ENCODE assay signal across 8 cellular contexts in the genomic region with DNA sequence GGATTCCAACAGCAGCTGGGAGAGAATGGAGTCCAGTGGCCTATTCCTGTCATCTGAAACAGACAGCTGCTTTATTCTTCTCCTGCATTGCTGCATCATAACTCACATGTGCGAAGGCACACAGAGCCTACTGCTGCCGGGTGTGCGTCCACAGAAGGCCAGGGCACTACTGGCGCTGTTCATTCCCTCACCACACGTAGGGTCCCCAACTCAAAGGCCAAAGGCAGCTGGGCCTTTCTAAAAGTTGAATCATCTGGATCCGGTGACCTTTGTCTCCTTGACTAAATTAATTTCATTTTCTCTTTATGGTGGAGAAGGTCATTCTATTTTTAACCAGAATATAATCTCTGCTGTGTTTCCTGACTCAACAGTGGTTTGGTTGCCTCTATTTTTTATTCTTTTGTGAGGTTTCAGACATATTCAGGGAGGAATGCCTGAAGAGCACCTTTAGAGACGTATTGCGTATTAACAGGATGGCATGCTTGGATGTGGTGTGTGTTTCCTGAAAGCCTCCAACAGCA. TPM values are rescaled to one million over a fixed set of nuclear protein-coding genes. Genes with fewer than 3 reads are reported as not detected.
DNase-seq lines count a peak whose midpoint lies in the region; ATAC-seq and TF ChIP-seq lines count a peak whose summit lies in the region.
"Had no signal": no experiment of that assay in that cellular context is flagged by ENCODE, and none has a peak within 500 bp of the region (broad histone marks: within the 10 kb centered on the region; RNA-seq: fewer than 3 reads in every experiment).

No MANE protein-coding gene starts in this region.

- H3K27ac Mint-ChIP-seq in CD4-positive, alpha-beta T cell, result no peak overlapping the region
- peak overlapping the region; percentile 96 for H3K27ac Mint-ChIP-seq in activated CD4-positive, alpha-beta memory T cell treated with anti-CD3 and anti-CD28 coated beads for 36 hours
- no peak overlapping the region for H3K27ac Mint-ChIP-seq in chondrocyte (ENCODE audit: unreplicated experiment)

- WGBS in right lobe of liver (ENCODE audit: insufficient coverage, low coverage, low lambda C conversion rate, missing lambda C conversion rate), result 61% methylated on average over 7 of the region's 8 CpGs

- peak overlapping the region; percentile 27 for H3K4me3 Mint-ChIP-seq in CD4-positive, alpha-beta T cell
- H3K4me3 Mint-ChIP-seq in activated CD4-positive, alpha-beta memory T cell treated with anti-CD3 and anti-CD28 coated beads for 36 hours, result peak overlapping the region; percentile 61
- no peak overlapping the region for H3K4me3 Mint-ChIP-seq in chondrocyte (ENCODE audit: unreplicated experiment)

- CTCF ChIA-PET in CD4-positive, alpha-beta T cell (lab: Charles Lee), result interaction anchor here (1.3 to 1.6 kb wide), 2 partner anchors 8 to 103 kb away, joined by 4 read pairs; no protein-coding TSS in a partner anchor
- CTCF ChIA-PET in activated CD4-positive, alpha-beta memory T cell treated with anti-CD3 and anti-CD28 coated beads for 36 hours (lab: Charles Lee), result interaction anchor here (0.9 to 13.6 kb wide), 10 partner anchors 8 to 179 kb away, joined by 3 to 443 read pairs (median 4); a partner anchor contains a TSS

- intact Hi-C loops in CD4-positive, alpha-beta T cell (cut with DNase I, micrococcal nuclease), result no loop called here
- intact Hi-C loops in activated CD4-positive, alpha-beta memory T cell treated with anti-CD3 and anti-CD28 coated beads for 36 hours (cut with micrococcal nuclease), result loop anchor here (1.0 to 2.0 kb wide), 10 partner anchors 10 to 223 kb away; a partner anchor contains a TSS
- intact Hi-C loops in right lobe of liver (cut with DNase I), result no loop called here

- no peaks in the 10 kb centered on the region for H3K27me3 ChIP-seq in CD4-positive, alpha-beta T cell (ENCODE audit: control insufficient read depth, insufficient read depth, low read length)
- no peaks in the 10 kb centered on the region for H3K27me3 ChIP-seq in right lobe of liver

- H3K4me1 Mint-ChIP-seq in CD4-positive, alpha-beta T cell (ENCODE audit: low read depth), result peaks cover 23% of the 10 kb centered on the region
- H3K4me1 Mint-ChIP-seq in activated CD4-positive, alpha-beta memory T cell treated with anti-CD3 and anti-CD28 coated beads for 36 hours (ENCODE audit: low read depth), result peaks cover 52% of the 10 kb centered on the region
- peaks cover 8% of the 10 kb centered on the region for H3K4me1 Mint-ChIP-seq in chondrocyte (ENCODE audit: low read depth)

- no peaks in the 10 kb centered on the region for H3K36me3 ChIP-seq in right lobe of liver

- peaks cover 21% of the 10 kb centered on the region for H3K36me3 Mint-ChIP-seq in CD4-positive, alpha-beta T cell (ENCODE audit: low read depth)
- peaks cover 46% of the 10 kb centered on the region for H3K36me3 Mint-ChIP-seq in activated CD4-positive, alpha-beta memory T cell treated with anti-CD3 and anti-CD28 coated beads for 36 hours
- H3K36me3 Mint-ChIP-seq in chondrocyte (ENCODE audit: low read depth), result peaks cover 14% of the 10 kb centered on the region

- H3K4me3 ChIP-seq in right lobe of liver, result no peak overlapping the region

- no peak overlapping the region for H3K27ac ChIP-seq in CD4-positive, alpha-beta T cell (ENCODE audit: low read depth, low read length)
- no peak overlapping the region for H3K27ac ChIP-seq in right lobe of liver

- DNase-seq in CD4-positive, alpha-beta T cell, result no peak
- DNase-seq in activated CD4-positive, alpha-beta memory T cell treated with anti-CD3 and anti-CD28 coated beads for 36 hours, result peak; percentile 31
- DNase-seq in right lobe of liver (peak in 1 of 3 donors; percentile 19), chondrocyte (ENCODE audit: low spot score) (no peak), NCI-H187 (lab: John Stamatoyannopoulos, UW) (no peak), NCI-H146 treated with DMSO at 0.1 percent for 48 hours (lab: John Stamatoyannopoulos, UW; ENCODE audit: unreplicated experiment) (no peak)
- DNase-seq: NCI-H2029 treated with DMSO at 0.1 percent for 48 hours, T1000 had no signal

- POLR2A ChIA-PET in CD4-positive, alpha-beta T cell (lab: Charles Lee), result interaction anchor here (0.7 to 1.7 kb wide), 5 partner anchors 11 to 73 kb away, joined by 3 to 6 read pairs (median 3); a partner anchor contains a TSS
- POLR2A ChIA-PET in activated CD4-positive, alpha-beta memory T cell treated with anti-CD3 and anti-CD28 coated beads for 36 hours (lab: Charles Lee), result interaction anchor here (0.8 to 7.9 kb wide), 19 partner anchors 11 to 151 kb away, joined by 3 to 57 read pairs (median 9); a partner anchor contains a TSS

- ATAC-seq in CD4-positive, alpha-beta T cell (ENCODE audit: poor library complexity), result peak; percentile 82
- ATAC-seq in right lobe of liver, result peak; percentile 33 to 45 (median 36)

- no peak for TF ChIP-seq CTCF in CD4-positive, alpha-beta T cell (IDR thresholded peaks at IDR 0.05)
- no peak for TF ChIP-seq CTCF in right lobe of liver (IDR thresholded peaks at IDR 0.05)
- no peak for TF ChIP-seq CTCF in chondrocyte (IDR thresholded peaks at IDR 0.05)

- TF ChIP-seq POLR2A in right lobe of liver (IDR thresholded peaks at IDR 0.05), result no peak

- no peaks in the 10 kb centered on the region for H3K4me1 ChIP-seq in right lobe of liver

- no peaks in the 10 kb centered on the region for H3K9me3 Mint-ChIP-seq in CD4-positive, alpha-beta T cell
- H3K9me3 Mint-ChIP-seq in activated CD4-positive, alpha-beta memory T cell treated with anti-CD3 and anti-CD28 coated beads for 36 hours, result no peaks in the 10 kb centered on the region
- H3K9me3 Mint-ChIP-seq in chondrocyte (ENCODE audit: low read depth), result no peaks in the 10 kb centered on the region

- H3K9me3 ChIP-seq in CD4-positive, alpha-beta T cell (ENCODE audit: control insufficient read depth, low read length), result no peaks in the 10 kb centered on the region
- no peaks in the 10 kb centered on the region for H3K9me3 ChIP-seq in right lobe of liver

- H3K27me3 Mint-ChIP-seq in CD4-positive, alpha-beta T cell, result no peaks in the 10 kb centered on the region
- H3K27me3 Mint-ChIP-seq in activated CD4-positive, alpha-beta memory T cell treated with anti-CD3 and anti-CD28 coated beads for 36 hours, result no peaks in the 10 kb centered on the region
- no peaks in the 10 kb centered on the region for H3K27me3 Mint-ChIP-seq in chondrocyte (ENCODE audit: low read depth)

RNA-seq across cellular contexts. Expression of a gene that starts 10.8 kb away (rescaled TPM):
- total RNA-seq in CD4-positive, alpha-beta T cell, result 1 to 10 TPM; 3.0 to 3.9 TPM
- 1 to 10 TPM; 3.7 to 5.2 TPM for total RNA-seq in activated CD4-positive, alpha-beta memory T cell treated with anti-CD3 and anti-CD28 coated beads for 36 hours
- 1 to 10 TPM; 1.5 to 4.0 (median 2.6) TPM for total RNA-seq in right lobe of liver
- 2.7 to 3.7 TPM (median 3.7 TPM) in 3 replicates for total RNA-seq in chondrocyte

RNA-seq across cellular contexts. Expression of a gene that starts 19.8 kb away (rescaled TPM):
- total RNA-seq in CD4-positive, alpha-beta T cell, result under 1 TPM; 0.25 to 0.41 TPM
- total RNA-seq in activated CD4-positive, alpha-beta memory T cell treated with anti-CD3 and anti-CD28 coated beads for 36 hours, result 1 to 10 TPM; 3.8 to 3.9 TPM
- total RNA-seq in right lobe of liver, result under 1 TPM; 0.25 to 0.51 (median 0.41) TPM
- total RNA-seq in chondrocyte, result 0.97 to 2.4 TPM (median 2.3 TPM) in 3 replicates

RNA-seq across cellular contexts. Expression of a gene that starts 24.7 kb away (rescaled TPM):
- total RNA-seq in CD4-positive, alpha-beta T cell, result 1 to 10 TPM; 7.5 to 8.7 TPM
- 10 to 100 TPM; 54.1 to 56.0 TPM for total RNA-seq in activated CD4-positive, alpha-beta memory T cell treated with anti-CD3 and anti-CD28 coated beads for 36 hours
- 1 to 10 TPM in 2 of 6 experiments, under 1 TPM in 4; 0.37 to 2.9 (median 0.75) TPM for total RNA-seq in right lobe of liver
- total RNA-seq in chondrocyte, result 17.4 to 27.0 TPM (median 25.6 TPM) in 3 replicates

RNA-seq across cellular contexts. Expression of a gene that starts 24.9 kb away (rescaled TPM):
- under 1 TPM; 0.42 to 0.63 TPM for total RNA-seq in CD4-positive, alpha-beta T cell
- 10 to 100 TPM; 24.0 to 26.3 TPM for total RNA-seq in activated CD4-positive, alpha-beta memory T cell treated with anti-CD3 and anti-CD28 coated beads for 36 hours
- total RNA-seq in right lobe of liver, result 1 to 10 TPM in 3 of 6 experiments, under 1 TPM in 3; 0.37 to 5.1 (median 1.1) TPM
- not detected in 3 replicates for total RNA-seq in chondrocyte

RNA-seq across cellular contexts. Expression of a gene that starts 31.6 kb away (rescaled TPM):
- not detected for total RNA-seq in CD4-positive, alpha-beta T cell
- total RNA-seq in activated CD4-positive, alpha-beta memory T cell treated with anti-CD3 and anti-CD28 coated beads for 36 hours, result 1 to 10 TPM; 1.0 to 1.4 TPM
- total RNA-seq in right lobe of liver, result 10 to 100 TPM; 11.7 to 51.0 (median 22.8) TPM
- not detected in 3 replicates for total RNA-seq in chondrocyte
